ENCODE assay signal across 32 cellular contexts in the genomic region with DNA sequence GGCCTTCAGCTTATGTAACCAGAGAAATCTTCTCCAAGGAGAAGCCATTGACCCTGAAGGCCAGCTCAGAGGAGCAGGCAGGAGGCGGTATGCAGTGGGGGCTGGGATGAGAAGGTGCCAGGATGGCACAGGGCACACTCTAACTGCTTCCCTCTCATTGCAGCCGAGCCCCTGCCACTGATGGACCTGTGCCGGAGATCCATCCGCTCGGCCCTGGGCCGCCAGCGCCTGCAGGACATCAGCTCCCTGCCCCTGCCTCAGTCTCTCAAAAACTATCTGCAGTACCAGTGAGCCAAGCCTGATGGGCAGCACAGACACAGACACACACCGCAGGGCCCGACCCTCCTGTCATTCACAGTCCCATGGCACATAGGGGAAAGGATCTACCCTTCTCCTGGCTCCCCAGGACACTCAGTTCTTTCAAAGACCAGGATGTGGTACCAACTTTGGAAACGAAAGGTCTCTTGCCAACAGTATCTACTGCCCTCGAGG.
"Had no signal": no experiment of that assay in that cellular context is flagged by ENCODE, and none has a peak within 500 bp of the region (broad histone marks: within the 10 kb centered on the region; RNA-seq: fewer than 3 reads in every experiment).

No MANE protein-coding gene starts in this region.

- H3K27ac ChIP-seq: adrenal gland, KMS-11, RWPE1, VCaP had no signal

- H3K9me3 ChIP-seq: adrenal gland had no signal

- H3K4me3 ChIP-seq: adrenal gland had no signal

- ATAC-seq: activated naive CD4-positive, alpha-beta T cell treated with anti-CD3 and anti-CD28 coated beads, Interleukin-2, amount 50 U/mL, for 72 hours; activated T-cell treated with anti-CD3 and anti-CD28 coated beads, Interleukin-2, amount 50 U/mL, for 4 hours had no signal

- H3K9ac ChIP-seq: KMS-11 had no signal

- H3K27me3 ChIP-seq: adrenal gland had no signal

- H3K4me1 ChIP-seq: adrenal gland had no signal

- DNase-seq: activated B cell treated with CpG ODN at 0.5 μM for 24 hours; activated CD4-positive, alpha-beta memory T cell treated with anti-CD3 and anti-CD28 coated beads for 36 hours; activated CD4-positive, alpha-beta T cell treated with anti-CD3 and anti-CD28 coated beads for 4 hours; activated CD4-positive, alpha-beta T cell treated with anti-CD3 and anti-CD28 coated beads, Interleukin-2, amount 50 U/mL, for 1 hour; activated CD4-positive, CD25-positive, alpha-beta regulatory T cell treated with anti-CD3 and anti-CD28 coated beads, Interleukin-2, amount 50 U/mL, for 72 hours; activated CD8-positive, alpha-beta memory T cell treated with anti-CD3 and anti-CD28 coated beads, Interleukin-2, amount 50 U/mL, for 4 hours; activated gamma-delta T cell treated with Interleukin-2 at 50 U/mL for 16 hours; activated naive CD4-positive, alpha-beta T cell treated with anti-CD3 and anti-CD28 coated beads for 36 hours; activated T-cell treated with anti-CD3 and anti-CD28 coated beads for 4 hours; activated T-cell treated with anti-CD3 and anti-CD28 coated beads, Interleukin-2, amount 50 U/mL, for 4 hours; adrenal gland; caudate nucleus; cerebellar nuclear complex; NCI-H1092 treated with DMSO at 0.1 percent for 48 hours; NCI-H1417; NCI-H146; NCI-H187 treated with DMSO at 0.1 percent for 48 hours; NCI-H2081 treated with DMSO at 0.1 percent for 48 hours; NCI-H226; NCI-H446 treated with DMSO at 0.1 percent for 48 hours; NCI-H524 treated with DMSO at 0.1 percent for 48 hours; NCI-H748 treated with DMSO at 0.1 percent for 48 hours; NK-92 treated with Interleukin-12 subunit alpha and Interleukin-12 subunit beta, amount 100 ng/mL, for 24 hours; Right ventricle myocardium superior; SW 1271; T-helper 1 cell; T-helper 2 cell; T-helper 9 cell had no signal

- H3K4me2 ChIP-seq: KMS-11 had no signal

- H3K36me3 ChIP-seq: adrenal gland had no signal
